In the genomic region with DNA sequence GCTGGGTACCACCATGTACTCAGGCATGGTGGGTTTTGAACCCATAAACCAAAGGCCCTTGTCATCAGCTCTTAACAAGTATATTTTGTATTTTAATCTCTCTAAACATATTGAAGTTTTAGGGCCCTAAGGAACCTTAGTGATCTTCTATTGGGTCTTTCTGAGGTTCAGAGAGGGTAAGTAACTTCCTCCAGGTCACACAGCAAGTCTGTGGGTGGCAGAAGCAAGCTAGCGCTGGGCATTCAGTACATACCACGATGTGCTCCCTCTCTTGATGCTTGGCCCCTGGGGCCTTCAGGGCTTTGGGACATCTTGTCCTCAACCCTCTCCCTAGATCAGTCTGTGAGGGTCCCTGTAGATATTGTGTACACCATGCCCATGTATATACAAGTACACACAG, we compare ENCODE assay signal across 2 cellular contexts.
TF ChIP-seq lines count a peak whose summit lies in the region.

No MANE protein-coding gene starts in this region.

TF ChIP-seq in HepG2, 621 proteins besides CTCF, POLR2A, EP300 and RAD21:
- TF ChIP-seq FOXA1 (IDR thresholded peaks at IDR 0.05) (no peak), FOXA1 (CRISPR knock-in tag; IDR thresholded peaks at IDR 0.05) (no peak), ZNF740 (CRISPR knock-in tag; IDR thresholded peaks at IDR 0.05) (no peak), ZNF687 (CRISPR knock-in tag; IDR thresholded peaks at IDR 0.05) (no peak), ZNF512B (CRISPR knock-in tag; IDR thresholded peaks at IDR 0.05; ENCODE audit: borderline replicate concordance) (no peak), ZNF768 (CRISPR knock-in tag; IDR thresholded peaks at IDR 0.05) (peak; percentile 95)

TF ChIP-seq in K562, 482 proteins besides CTCF, POLR2A, EP300 and RAD21:
- TF ChIP-seq TFAP4 (CRISPR knock-in tag; IDR thresholded peaks at IDR 0.05; ENCODE audit: borderline replicate concordance) = no peak
- TF ChIP-seq, protein P1, sequence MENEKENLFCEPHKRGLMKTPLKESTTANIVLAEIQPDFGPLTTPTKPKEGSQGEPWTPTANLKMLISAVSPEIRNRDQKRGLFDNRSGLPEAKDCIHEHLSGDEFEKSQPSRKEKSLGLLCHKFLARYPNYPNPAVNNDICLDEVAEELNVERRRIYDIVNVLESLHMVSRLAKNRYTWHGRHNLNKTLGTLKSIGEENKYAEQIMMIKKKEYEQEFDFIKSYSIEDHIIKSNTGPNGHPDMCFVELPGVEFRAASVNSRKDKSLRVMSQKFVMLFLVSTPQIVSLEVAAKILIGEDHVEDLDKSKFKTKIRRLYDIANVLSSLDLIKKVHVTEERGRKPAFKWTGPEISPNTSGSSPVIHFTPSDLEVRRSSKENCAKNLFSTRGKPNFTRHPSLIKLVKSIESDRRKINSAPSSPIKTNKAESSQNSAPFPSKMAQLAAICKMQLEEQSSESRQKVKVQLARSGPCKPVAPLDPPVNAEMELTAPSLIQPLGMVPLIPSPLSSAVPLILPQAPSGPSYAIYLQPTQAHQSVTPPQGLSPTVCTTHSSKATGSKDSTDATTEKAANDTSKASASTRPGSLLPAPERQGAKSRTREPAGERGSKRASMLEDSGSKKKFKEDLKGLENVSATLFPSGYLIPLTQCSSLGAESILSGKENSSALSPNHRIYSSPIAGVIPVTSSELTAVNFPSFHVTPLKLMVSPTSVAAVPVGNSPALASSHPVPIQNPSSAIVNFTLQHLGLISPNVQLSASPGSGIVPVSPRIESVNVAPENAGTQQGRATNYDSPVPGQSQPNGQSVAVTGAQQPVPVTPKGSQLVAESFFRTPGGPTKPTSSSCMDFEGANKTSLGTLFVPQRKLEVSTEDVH (IDR thresholded peaks at IDR 0.05; ENCODE audit: low read depth, partially characterized antibody) = no peak
- TF ChIP-seq, protein P2, sequence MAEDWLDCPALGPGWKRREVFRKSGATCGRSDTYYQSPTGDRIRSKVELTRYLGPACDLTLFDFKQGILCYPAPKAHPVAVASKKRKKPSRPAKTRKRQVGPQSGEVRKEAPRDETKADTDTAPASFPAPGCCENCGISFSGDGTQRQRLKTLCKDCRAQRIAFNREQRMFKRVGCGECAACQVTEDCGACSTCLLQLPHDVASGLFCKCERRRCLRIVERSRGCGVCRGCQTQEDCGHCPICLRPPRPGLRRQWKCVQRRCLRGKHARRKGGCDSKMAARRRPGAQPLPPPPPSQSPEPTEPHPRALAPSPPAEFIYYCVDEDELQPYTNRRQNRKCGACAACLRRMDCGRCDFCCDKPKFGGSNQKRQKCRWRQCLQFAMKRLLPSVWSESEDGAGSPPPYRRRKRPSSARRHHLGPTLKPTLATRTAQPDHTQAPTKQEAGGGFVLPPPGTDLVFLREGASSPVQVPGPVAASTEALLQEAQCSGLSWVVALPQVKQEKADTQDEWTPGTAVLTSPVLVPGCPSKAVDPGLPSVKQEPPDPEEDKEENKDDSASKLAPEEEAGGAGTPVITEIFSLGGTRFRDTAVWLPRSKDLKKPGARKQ (CRISPR knock-in tag; IDR thresholded peaks at IDR 0.05) = no peak
- TF ChIP-seq TAF1 (IDR thresholded peaks at IDR 0.05; ENCODE audit: control insufficient read depth, extremely low read depth, insufficient read depth, low read length, severe bottlenecking) = no peak
- TF ChIP-seq RBM25 (IDR thresholded peaks at IDR 0.05; ENCODE audit: low read depth, low read length, severe bottlenecking) = peak; percentile 83
- TF ChIP-seq ARHGAP35 (IDR thresholded peaks at IDR 0.05; ENCODE audit: partially characterized antibody) = no peak
- peak; percentile 74 for TF ChIP-seq ZFP36 (IDR thresholded peaks at IDR 0.05; ENCODE audit: low read depth, low read length, partially characterized antibody)
